Comparison of ENCODE assay signal across 22 cellular contexts in genomic region chr13:108070491-108070890, GRCh38.
"Had no signal": no experiment of that assay in that cellular context is flagged by ENCODE, and none has a peak within 500 bp of the region (broad histone marks: within the 10 kb centered on the region; RNA-seq: fewer than 3 reads in every experiment).

No MANE protein-coding gene starts in this region.

- H3K27ac Mint-ChIP-seq: activated B cell treated with CpG ODN at 0.5 μM for 24 hours; activated T-cell treated with anti-CD3 and anti-CD28 coated beads, Interleukin-2, amount 50 U/mL, for 72 hours; effector memory CD8-positive, alpha-beta T cell; memory B cell; natural killer cell treated with Interleukin-12 subunit alpha and Interleukin-12 subunit beta and Interleukin-15 and Interleukin-18, amount 100 ng/mL, for 72 hours; stimulated activated naive B cell treated with anti-CD40 and anti-IgM and Interleukin-4, amounts not matched to agents 10 μg/mL and 1 μg/mL and 100 μg/mL, for 72 hours; T-helper 17 cell had no signal

- H3K27me3 ChIP-seq: adrenal gland, ascending aorta, breast epithelium, esophagus muscularis mucosa, transverse colon, uterus had no signal

- H3K9me3 ChIP-seq: adrenal gland, breast epithelium, transverse colon, uterus had no signal

- H3K79me2 ChIP-seq: parathyroid adenoma had no signal

- H3K27me3 Mint-ChIP-seq: activated B cell treated with CpG ODN at 0.5 μM for 24 hours; central memory CD8-positive, alpha-beta T cell; effector memory CD8-positive, alpha-beta T cell; memory B cell; natural killer cell treated with Interleukin-12 subunit alpha and Interleukin-12 subunit beta and Interleukin-15 and Interleukin-18, amount 100 ng/mL, for 72 hours; stimulated activated naive B cell treated with anti-CD40 and anti-IgM and Interleukin-4, amounts not matched to agents 10 μg/mL and 1 μg/mL and 100 μg/mL, for 72 hours; T-helper 17 cell had no signal

- H3K4me3 Mint-ChIP-seq: activated B cell treated with CpG ODN at 0.5 μM for 24 hours; activated T-cell treated with anti-CD3 and anti-CD28 coated beads, Interleukin-2, amount 50 U/mL, for 72 hours; central memory CD8-positive, alpha-beta T cell; effector memory CD8-positive, alpha-beta T cell; memory B cell; natural killer cell treated with Interleukin-12 subunit alpha and Interleukin-12 subunit beta and Interleukin-15 and Interleukin-18, amount 100 ng/mL, for 72 hours; stimulated activated naive B cell treated with anti-CD40 and anti-IgM and Interleukin-4, amounts not matched to agents 10 μg/mL and 1 μg/mL and 100 μg/mL, for 72 hours; T-helper 17 cell had no signal

- H3K27ac ChIP-seq: adrenal gland, ascending aorta, breast epithelium, esophagus muscularis mucosa, parathyroid adenoma, transverse colon, uterus had no signal

- H2AFZ ChIP-seq: parathyroid adenoma had no signal

- H3K4me1 Mint-ChIP-seq: activated B cell treated with CpG ODN at 0.5 μM for 24 hours; central memory CD8-positive, alpha-beta T cell; memory B cell; stimulated activated naive B cell treated with anti-CD40 and anti-IgM and Interleukin-4, amounts not matched to agents 10 μg/mL and 1 μg/mL and 100 μg/mL, for 72 hours; T-helper 17 cell had no signal

- H3K4me3 ChIP-seq: adrenal gland, ascending aorta, breast epithelium, esophagus muscularis mucosa, transverse colon, uterus had no signal

- ATAC-seq: activated T-cell treated with anti-CD3 and anti-CD28 coated beads, Interleukin-2, amount 50 U/mL, for 72 hours; effector memory CD8-positive, alpha-beta T cell; natural killer cell treated with Interleukin-12 subunit alpha and Interleukin-12 subunit beta and Interleukin-15 and Interleukin-18, amount 100 ng/mL, for 72 hours; stimulated activated naive B cell treated with anti-CD40 and anti-IgM and Interleukin-4, amounts not matched to agents 10 μg/mL and 1 μg/mL and 100 μg/mL, for 72 hours; T-helper 17 cell had no signal

- DNase-seq: activated B cell treated with CpG ODN at 0.5 μM for 24 hours; activated CD4-positive, alpha-beta T cell treated with anti-CD3 and anti-CD28 coated beads for 4 hours; activated CD4-positive, alpha-beta T cell treated with anti-CD3 and anti-CD28 coated beads, Interleukin-2, amount 50 U/mL, for 48 hours; activated effector memory CD4-positive, alpha-beta T cell treated with Interleukin-2 at 50 U/mL for 16 hours; activated naive CD4-positive, alpha-beta T cell treated with anti-CD3 and anti-CD28 coated beads, Interleukin-2, amount 50 U/mL, for 16 hours; activated T-cell treated with anti-CD3 and anti-CD28 coated beads, Interleukin-2, amount 50 U/mL, for 72 hours; adrenal gland; effector memory CD8-positive, alpha-beta T cell; glutamatergic neuron; stimulated activated CD4-positive, alpha-beta T cell treated with anti-CD3 and anti-CD28 coated beads, Interleukin-2, amount 100 ng/mL, for 48 hours; stimulated activated CD8-positive, alpha-beta memory T cell treated with anti-CD3 and anti-CD28 coated beads, Interleukin-4, amount 100 ng/mL, for 48 hours; stimulated activated naive B cell treated with anti-CD40 and anti-IgM and Interleukin-4, amounts not matched to agents 10 μg/mL and 1 μg/mL and 100 μg/mL, for 72 hours; T-helper 17 cell; transverse colon; uterus had no signal

- H3K36me3 ChIP-seq: adrenal gland, ascending aorta, breast epithelium, esophagus muscularis mucosa, transverse colon, uterus had no signal

- H3K9ac ChIP-seq: parathyroid adenoma had no signal

- H3K4me1 ChIP-seq: adrenal gland, ascending aorta, breast epithelium, esophagus muscularis mucosa, parathyroid adenoma, transverse colon, uterus had no signal

- H3K36me3 Mint-ChIP-seq: natural killer cell treated with Interleukin-12 subunit alpha and Interleukin-12 subunit beta and Interleukin-15 and Interleukin-18, amount 100 ng/mL, for 72 hours; stimulated activated naive B cell treated with anti-CD40 and anti-IgM and Interleukin-4, amounts not matched to agents 10 μg/mL and 1 μg/mL and 100 μg/mL, for 72 hours had no signal
